ENCODE assay signal across 18 cellular contexts in genomic region chr15:67187351-67187854, GRCh38.
DNase-seq lines count a peak whose midpoint lies in the region; ATAC-seq and TF ChIP-seq lines count a peak whose summit lies in the region.
"Had no signal": no experiment of that assay in that cellular context is flagged by ENCODE, and none has a peak within 500 bp of the region (broad histone marks: within the 10 kb centered on the region; RNA-seq: fewer than 3 reads in every experiment).

No MANE protein-coding gene starts in this region.

- H3K27me3 ChIP-seq in left ventricle myocardium inferior (ENCODE audit: low read depth) (no peaks in the 10 kb centered on the region), neuronal stem cell (ENCODE audit: control insufficient read depth in 3 of 3, insufficient read depth in 3 of 3, low read depth in 1 of 3, low read length in 3 of 3) (no peaks in the 10 kb centered on the region), vagina (no peaks in the 10 kb centered on the region)
- H3K27me3 ChIP-seq: Peyer's patch, testis had no signal

- no peak overlapping the region for H3K14ac ChIP-seq in neuronal stem cell (ENCODE audit: low read length)

- no peak overlapping the region for H3K18ac ChIP-seq in neuronal stem cell (ENCODE audit: low read length)

- ATAC-seq in left cardiac atrium (no peak), GM21528 (IDR thresholded peaks at IDR 0.05; ENCODE audit: low FRiP score, unreplicated experiment) (no peak), GM18498 (IDR thresholded peaks at IDR 0.05; ENCODE audit: unreplicated experiment) (no peak)
- no peak for ATAC-seq in activated T-helper 17 cell treated with anti-CD3 and anti-CD28 coated beads, Interleukin-2, amount 50 U/mL, for 72 hours (replicated peaks)
- ATAC-seq in stimulated activated naive CD8-positive, alpha-beta T cell treated with anti-CD3 and anti-CD28 coated beads, Interleukin-15, amount 100 ng/mL, for 72 hours = no peak

- no peak for TF ChIP-seq POLR2A in vagina (IDR thresholded peaks at IDR 0.05)

- peaks cover 23% of the 10 kb centered on the region for H3K4me1 Mint-ChIP-seq in activated T-helper 17 cell treated with anti-CD3 and anti-CD28 coated beads, Interleukin-2, amount 50 U/mL, for 72 hours
- H3K4me1 Mint-ChIP-seq in stimulated activated naive CD8-positive, alpha-beta T cell treated with anti-CD3 and anti-CD28 coated beads, Interleukin-15, amount 100 ng/mL, for 72 hours = peaks cover 25% of the 10 kb centered on the region

- H2BK120ac ChIP-seq in neuronal stem cell (ENCODE audit: low read depth, low read length) = no peak overlapping the region

- no peak overlapping the region for H3K4ac ChIP-seq in neuronal stem cell (ENCODE audit: low read length)

- peaks cover 95% of the 10 kb centered on the region for H3K36me3 Mint-ChIP-seq in activated T-helper 17 cell treated with anti-CD3 and anti-CD28 coated beads, Interleukin-2, amount 50 U/mL, for 72 hours (ENCODE audit: low read depth)

- H3K4me1 ChIP-seq in left ventricle myocardium inferior (peaks cover 75% of the 10 kb centered on the region), neuronal stem cell (ENCODE audit: control insufficient read depth in 2 of 2, insufficient read depth in 1 of 2, low read depth in 1 of 2, low read length in 2 of 2) (no peaks in the 10 kb centered on the region), vagina (peaks cover 75% of the 10 kb centered on the region)

- H3K27ac ChIP-seq in left ventricle myocardium inferior (replicated peaks) (peak overlapping the region; percentile 93), neuronal stem cell (replicated peaks; ENCODE audit: low read length) (no peak overlapping the region), vagina (peak overlapping the region; percentile 71)

- H2BK12ac ChIP-seq in neuronal stem cell (ENCODE audit: low read length) = no peak overlapping the region

- no peaks in the 10 kb centered on the region for H3K9me3 ChIP-seq in left ventricle myocardium inferior (replicated peaks)
- no peaks in the 10 kb centered on the region for H3K9me3 ChIP-seq in neuronal stem cell (replicated peaks in 1 of 2; ENCODE audit: control insufficient read depth in 2 of 2, insufficient read depth in 1 of 2, low read depth in 1 of 2, low read length in 2 of 2)
- no peaks in the 10 kb centered on the region for H3K9me3 ChIP-seq in vagina
- H3K9me3 ChIP-seq: Peyer's patch, testis had no signal

- no peaks in the 10 kb centered on the region for H3K27me3 Mint-ChIP-seq in activated T-helper 17 cell treated with anti-CD3 and anti-CD28 coated beads, Interleukin-2, amount 50 U/mL, for 72 hours
- H3K27me3 Mint-ChIP-seq in stimulated activated naive CD8-positive, alpha-beta T cell treated with anti-CD3 and anti-CD28 coated beads, Interleukin-15, amount 100 ng/mL, for 72 hours = no peaks in the 10 kb centered on the region

- no peak overlapping the region for H3K4me3 ChIP-seq in left ventricle myocardium inferior
- peak overlapping the region in 1 of 2 donors; percentile 30 for H3K4me3 ChIP-seq in neuronal stem cell (ENCODE audit: low read length in 2 of 2)
- no peak overlapping the region for H3K4me3 ChIP-seq in vagina
- H3K4me3 ChIP-seq: Peyer's patch, testis had no signal

- H2BK5ac ChIP-seq in neuronal stem cell (ENCODE audit: low read length) = no peak overlapping the region

- H3K27ac Mint-ChIP-seq in activated T-helper 17 cell treated with anti-CD3 and anti-CD28 coated beads, Interleukin-2, amount 50 U/mL, for 72 hours = peak overlapping the region; percentile 92
- H3K27ac Mint-ChIP-seq in stimulated activated naive CD8-positive, alpha-beta T cell treated with anti-CD3 and anti-CD28 coated beads, Interleukin-15, amount 100 ng/mL, for 72 hours = peak overlapping the region in 1 of 2 donors; percentile 80

- TF ChIP-seq CTCF in left ventricle myocardium inferior (IDR thresholded peaks at IDR 0.05; ENCODE audit: borderline replicate concordance) (no peak), vagina (IDR thresholded peaks at IDR 0.05) (no peak)

- H3K79me1 ChIP-seq in neuronal stem cell (ENCODE audit: low read depth, low read length) = no peaks in the 10 kb centered on the region

- DNase-seq in left ventricle myocardium inferior = no peak
- DNase-seq in left cardiac atrium = no peak
- no peak for DNase-seq in neuronal stem cell (ENCODE audit: low spot score)
- no peak for DNase-seq in vagina (ENCODE audit: extremely low spot score in 2 of 2)
- DNase-seq in stimulated activated naive CD8-positive, alpha-beta T cell treated with anti-CD3 and anti-CD28 coated beads, Interleukin-15, amount 100 ng/mL, for 72 hours = no peak
- DNase-seq: activated CD4-positive, alpha-beta T cell treated with anti-CD3 and anti-CD28 coated beads, Interleukin-2, amount 50 U/mL, for 1 hour; C1 segment of cervical spinal cord; KG1; NCI-H1417 treated with DMSO at 0.1 percent for 48 hours; NCI-H524 treated with DMSO at 0.1 percent for 48 hours; occipital lobe; stimulated activated CD4-positive, alpha-beta T cell treated with anti-CD3 and anti-CD28 coated beads, Interleukin-12 subunit alpha, Interleukin-12 subunit beta, amount 100 ng/mL, for 4 hours; testis had no signal

- H3K23ac ChIP-seq in neuronal stem cell (ENCODE audit: low read depth, low read length, poor library complexity) = no peak overlapping the region

- peaks cover 43% of the 10 kb centered on the region for H3K36me3 ChIP-seq in left ventricle myocardium inferior
- H3K36me3 ChIP-seq in neuronal stem cell (replicated peaks in 1 of 2; ENCODE audit: control insufficient read depth in 2 of 2, insufficient read depth in 2 of 2, low read length in 2 of 2) = peaks cover 33 to 97% of the 10 kb centered on the region in 2 donors
- peaks cover 0 to 38% of the 10 kb centered on the region in 2 donors for H3K36me3 ChIP-seq in vagina

- H3K4me2 ChIP-seq in neuronal stem cell (ENCODE audit: insufficient read depth, low read length, poor library complexity, severe bottlenecking) = no peak overlapping the region

- intact Hi-C loops in left ventricle myocardium inferior (cut with micrococcal nuclease) (no loop called here), left cardiac atrium (cut with DNase I) (loop anchor here (5.0 to 10.0 kb wide), 2 partner anchors 120 to 123 kb away; partner anchors contain the start of gene SMAD3 (in 2 of the 2)), vagina (cut with DNase I) (loop anchor here (10.0 kb wide), 1 partner anchor 63 kb away; no protein-coding TSS in a partner anchor)

- H2AK5ac ChIP-seq in neuronal stem cell (ENCODE audit: low read depth, low read length) = no peak overlapping the region

- no peak overlapping the region for H2AFZ ChIP-seq in neuronal stem cell (ENCODE audit: low read length)

- no peak overlapping the region for H2BK15ac ChIP-seq in neuronal stem cell (ENCODE audit: low read length)

- no peaks in the 10 kb centered on the region for H3K9me3 Mint-ChIP-seq in activated T-helper 17 cell treated with anti-CD3 and anti-CD28 coated beads, Interleukin-2, amount 50 U/mL, for 72 hours
- no peaks in the 10 kb centered on the region for H3K9me3 Mint-ChIP-seq in stimulated activated naive CD8-positive, alpha-beta T cell treated with anti-CD3 and anti-CD28 coated beads, Interleukin-15, amount 100 ng/mL, for 72 hours
- H3K9me3 Mint-ChIP-seq: mesothelial cell of epicardium had no signal

- H3K4me3 Mint-ChIP-seq in activated T-helper 17 cell treated with anti-CD3 and anti-CD28 coated beads, Interleukin-2, amount 50 U/mL, for 72 hours = no peak overlapping the region
- no peak overlapping the region for H3K4me3 Mint-ChIP-seq in stimulated activated naive CD8-positive, alpha-beta T cell treated with anti-CD3 and anti-CD28 coated beads, Interleukin-15, amount 100 ng/mL, for 72 hours
- H3K4me3 Mint-ChIP-seq: mesothelial cell of epicardium had no signal

- H4K8ac ChIP-seq in neuronal stem cell (ENCODE audit: low read depth, low read length) = peak overlapping the region; percentile 84

- no CpG with 5 or more reads among the region's 12 CpGs for WGBS in neuronal stem cell (ENCODE audit: extremely low coverage in 2 of 2, insufficient read length in 2 of 2, insufficient replicate concordance in 1 of 2), 2 donors

- H4K91ac ChIP-seq in neuronal stem cell (ENCODE audit: low read depth, low read length, poor library complexity) = no peak overlapping the region

- no peak overlapping the region for H3K9ac ChIP-seq in neuronal stem cell (ENCODE audit: low read depth, low read length, poor library complexity)
